Comparison of ENCODE assay signal across 19 cellular contexts in the genomic region with DNA sequence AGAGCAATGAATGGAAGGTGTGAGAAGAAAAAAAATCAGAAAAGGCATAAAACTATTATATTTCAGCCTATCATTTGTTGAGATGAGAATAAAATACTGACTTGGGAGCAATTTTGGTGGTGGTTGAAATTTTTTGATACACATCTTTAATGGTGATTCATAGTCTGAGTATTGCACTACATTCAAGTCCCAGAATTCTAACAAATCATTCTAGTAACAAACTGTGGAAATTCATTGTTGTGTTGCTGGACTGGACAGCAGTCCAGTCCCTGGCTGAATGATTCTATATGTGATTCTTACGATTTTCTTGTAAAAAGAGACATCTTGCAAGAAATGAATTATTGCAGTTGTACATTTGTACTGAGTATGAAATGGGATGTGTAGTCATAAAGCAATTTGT.
DNase-seq lines count a peak whose midpoint lies in the region; TF ChIP-seq lines count a peak whose summit lies in the region.
"Had no signal": no experiment of that assay in that cellular context is flagged by ENCODE, and none has a peak within 500 bp of the region (broad histone marks: within the 10 kb centered on the region; RNA-seq: fewer than 3 reads in every experiment).

No MANE protein-coding gene starts in this region.

- H3K9ac ChIP-seq in adipocyte (ENCODE audit: low read length): no peak overlapping the region
- H3K9ac ChIP-seq: KMS-11 had no signal

- TF ChIP-seq CTCF in AG10803 (conservative IDR thresholded peaks at IDR 0.05; ENCODE audit: low read length): no peak

- H3K4me3 ChIP-seq in AG10803 (ENCODE audit: low read length): no peak overlapping the region
- no peak overlapping the region for H3K4me3 ChIP-seq in adipocyte (ENCODE audit: low read length)

- H3K36me3 ChIP-seq in adipocyte (ENCODE audit: control insufficient read depth, insufficient read depth, low read length, severe bottlenecking): no peaks in the 10 kb centered on the region

- H3K4me1 ChIP-seq in adipocyte (ENCODE audit: control insufficient read depth, insufficient read depth, low read length): no peaks in the 10 kb centered on the region

- no peaks in the 10 kb centered on the region for H3K9me3 ChIP-seq in adipocyte (ENCODE audit: control insufficient read depth, low read length)

- H3K27me3 ChIP-seq in adipocyte (replicated peaks; ENCODE audit: control insufficient read depth, insufficient read depth, low read length): no peaks in the 10 kb centered on the region

- DNase-seq in AG10803 (ENCODE audit: low read depth) (peak; percentile 12), GM04503 (ENCODE audit: low read depth) (peak; percentile 18), adipocyte (ENCODE audit: low read depth) (peak; percentile 47), non-pigmented ciliary epithelial cell (ENCODE audit: low read depth) (peak; percentile 18), C1 segment of cervical spinal cord (lab: John Stamatoyannopoulos, UW) (no peak), foreskin melanocyte (no peak)
- no peak for DNase-seq in stimulated activated CD4-positive, alpha-beta T cell treated with anti-CD3 and anti-CD28 coated beads, Interleukin-4, amount 100 ng/mL, for 1 hour
- DNase-seq in stimulated activated CD4-positive, alpha-beta T cell treated with anti-CD3 and anti-CD28 coated beads, Interleukin-2, amount 100 ng/mL, for 48 hours: no peak
- DNase-seq: CD4-positive, CD25-positive, alpha-beta regulatory T cell; DMS79 treated with DMSO at 0.1 percent for 48 hours; NCI-H1105; NCI-H146; NCI-H2029; NCI-H226; NCI-H524; NCI-H774; NK-92 treated with Interleukin-12 subunit alpha and Interleukin-12 subunit beta, amount 100 ng/mL, for 24 hours; SIG-M5 had no signal

Comparison
In these comparisons a context has a peak if more than half of its experiments do, and no peak if none do; other contexts are left out.
1. DNase-seq: peak in AG10803 (single experiment), GM04503 (single experiment), adipocyte (single experiment) and non-pigmented ciliary epithelial cell (single experiment); none in stimulated activated CD4-positive, alpha-beta T cell treated with anti-CD3 and anti-CD28 coated beads, Interleukin-4, amount 100 ng/mL, for 1 hour (single experiment), C1 segment of cervical spinal cord (0 of 14), foreskin melanocyte (single experiment) and stimulated activated CD4-positive, alpha-beta T cell treated with anti-CD3 and anti-CD28 coated beads, Interleukin-2, amount 100 ng/mL, for 48 hours (0 of 2).